9 cellular contexts compared by ENCODE assay signal in genomic region chr15:49438970-49439631, GRCh38. TPM values are rescaled to one million over a fixed set of nuclear protein-coding genes. Genes with fewer than 3 reads are reported as not detected.
DNase-seq lines count a peak whose midpoint lies in the region; ATAC-seq and TF ChIP-seq lines count a peak whose summit lies in the region.
"Had no signal": no experiment of that assay in that cellular context is flagged by ENCODE, and none has a peak within 500 bp of the region (broad histone marks: within the 10 kb centered on the region; RNA-seq: fewer than 3 reads in every experiment).

No MANE protein-coding gene starts in this region.

- H3K9me3 ChIP-seq in BLaER1 treated with 17β-estradiol and CSF1 and Interleukin-3, amounts not matched to agents 10 nM and 100 nM (replicated peaks in 1 of 11): no peaks in the 10 kb centered on the region
- H3K9me3 ChIP-seq in H9 (ENCODE audit: control insufficient read depth, low read depth, low read length): no peaks in the 10 kb centered on the region
- no peaks in the 10 kb centered on the region for H3K9me3 ChIP-seq in OCI-LY7 (ENCODE audit: low read length)

- H3K14ac ChIP-seq in H9 (ENCODE audit: insufficient read depth, low read length): no peak overlapping the region

- no peaks in the 10 kb centered on the region for H3K9me3 Mint-ChIP-seq in H9
- H3K9me3 Mint-ChIP-seq in activated CD4-positive, alpha-beta T cell treated with anti-CD3 and anti-CD28 coated beads, Interleukin-2, amount 10 ng/mL, durations not matched to agents 24 days and 14 days: no peaks in the 10 kb centered on the region

- H3K79me1 ChIP-seq in H9 (ENCODE audit: insufficient read depth, low read depth, low read length, poor library complexity, severe bottlenecking): no peaks in the 10 kb centered on the region

- no peaks in the 10 kb centered on the region for H3K27me3 ChIP-seq in BLaER1 treated with 17β-estradiol and CSF1 and Interleukin-3, amounts not matched to agents 10 nM and 100 nM
- H3K27me3 ChIP-seq in H9 (ENCODE audit: insufficient read depth, low read length): no peaks in the 10 kb centered on the region

- WGBS in H9 (ENCODE audit: extremely low coverage, insufficient read length, low lambda C conversion rate): no CpG with 5 or more reads among the region's 6 CpGs

- H3K23me2 ChIP-seq in H9 (ENCODE audit: insufficient read length, low read depth, low read length, poor library complexity, severe bottlenecking): no peaks in the 10 kb centered on the region

- H2AFZ ChIP-seq in H9 (ENCODE audit: low read length): peak overlapping the region; percentile 51
- H2AFZ ChIP-seq in OCI-LY7 (ENCODE audit: low read length): peak overlapping the region; percentile 43

- peak overlapping the region in 10 of 11 experiments; percentile 5 to 67 (median 20); a peak in 13 of 22 replicates for H3K4me2 ChIP-seq in BLaER1 treated with 17β-estradiol and CSF1 and Interleukin-3, amounts not matched to agents 10 nM and 100 nM
- H3K4me2 ChIP-seq in H9 (ENCODE audit: insufficient read depth, insufficient read length, low read length) (no peak overlapping the region), OCI-LY7 (ENCODE audit: low read length) (peak overlapping the region; percentile 20; the same call in 1 of the 2 replicates)

- no TSS peak for BruUV-seq in OCI-LY7 (replicated peaks; lab: Mats Ljungman, UMichigan)

- H3K9me2 ChIP-seq in OCI-LY7 (ENCODE audit: insufficient read depth, low read length): no peaks in the 10 kb centered on the region

- no peak overlapping the region for H3K56ac ChIP-seq in H9 (ENCODE audit: insufficient read length, low read depth, low read length)

- no peak for TF ChIP-seq CTCF in H9 (conservative IDR thresholded peaks at IDR 0.05)
- TF ChIP-seq CTCF in OCI-LY7 (conservative IDR thresholded peaks at IDR 0.05; ENCODE audit: low read length): no peak

- H3K18ac ChIP-seq in H9 (ENCODE audit: insufficient read length, low read depth, low read length): no peak overlapping the region

- no peak overlapping the region for H3T11ph ChIP-seq in H9 (ENCODE audit: low read length)

- no peak overlapping the region for H4K91ac ChIP-seq in H9 (ENCODE audit: insufficient read length, low read depth, low read length)

- no peak overlapping the region for H3K4me3 ChIP-seq in BLaER1 treated with 17β-estradiol and CSF1 and Interleukin-3, amounts not matched to agents 10 nM and 100 nM
- no peak overlapping the region for H3K4me3 ChIP-seq in OCI-LY7 (ENCODE audit: low read depth, low read length, poor library complexity, severe bottlenecking)

- no peak overlapping the region for H3K4ac ChIP-seq in H9 (ENCODE audit: low read depth, low read length)

- peak overlapping the region in 1 of 11 experiments; percentile 31; a peak in 1 of 22 replicates for H3K9ac ChIP-seq in BLaER1 treated with 17β-estradiol and CSF1 and Interleukin-3, amounts not matched to agents 10 nM and 100 nM
- H3K9ac ChIP-seq in H9 (ENCODE audit: extremely low read depth, insufficient read length, low read length): no peak overlapping the region

- H2BK12ac ChIP-seq in H9 (ENCODE audit: insufficient read length, low read depth, low read length): no peak overlapping the region

- H3K27me3 Mint-ChIP-seq in H9 (ENCODE audit: low read depth): no peaks in the 10 kb centered on the region
- H3K27me3 Mint-ChIP-seq in activated CD4-positive, alpha-beta T cell treated with anti-CD3 and anti-CD28 coated beads, Interleukin-2, amount 10 ng/mL, durations not matched to agents 24 days and 14 days: peaks cover 16% of the 10 kb centered on the region

- DNase-seq in H9: no peak
- DNase-seq in OCI-LY7 (ENCODE audit: low spot score): peak; percentile 20
- no peak for DNase-seq in left lobe of liver (ENCODE audit: low spot score)
- DNase-seq in hepatic stellate cell (ENCODE audit: low spot score): no peak
- no peak for DNase-seq in activated CD4-positive, alpha-beta T cell treated with anti-CD3 and anti-CD28 coated beads, Interleukin-2, amount 10 ng/mL, durations not matched to agents 24 days and 14 days
- no peak for DNase-seq in NCI-H1105 treated with DMSO at 0.1 percent for 48 hours (lab: John Stamatoyannopoulos, UW)
- DNase-seq in NCI-H2171 treated with DMSO at 0.1 percent for 48 hours (lab: John Stamatoyannopoulos, UW): no peak
- DNase-seq: activated naive CD4-positive, alpha-beta T cell treated with anti-CD3 and anti-CD28 coated beads, Interleukin-2, amount 50 U/mL, for 16 hours had no signal

- peak overlapping the region in 1 of 3 experiments; percentile 42; a peak in 2 of 7 replicates for H3K27ac Mint-ChIP-seq in H9
- H3K27ac Mint-ChIP-seq in activated CD4-positive, alpha-beta T cell treated with anti-CD3 and anti-CD28 coated beads, Interleukin-2, amount 10 ng/mL, durations not matched to agents 24 days and 14 days: no peak overlapping the region

- no peak overlapping the region for H2BK15ac ChIP-seq in H9 (ENCODE audit: low read depth, low read length)

- H4K8ac ChIP-seq in H9 (replicated peaks; ENCODE audit: insufficient read length, low read depth, low read length): no peak overlapping the region

- H3K23ac ChIP-seq in H9 (ENCODE audit: insufficient read length, low read depth, low read length): no peak overlapping the region

- H3K79me2 ChIP-seq in H9 (ENCODE audit: insufficient read depth, low read length) (no peaks in the 10 kb centered on the region), OCI-LY7 (ENCODE audit: insufficient read depth, low read depth, low read length) (no peaks in the 10 kb centered on the region)

- H4K5ac ChIP-seq in H9 (ENCODE audit: insufficient read length, low read depth, low read length): no peak overlapping the region

- H3K4me3 Mint-ChIP-seq in H9: no peak overlapping the region
- no peak overlapping the region for H3K4me3 Mint-ChIP-seq in activated CD4-positive, alpha-beta T cell treated with anti-CD3 and anti-CD28 coated beads, Interleukin-2, amount 10 ng/mL, durations not matched to agents 24 days and 14 days

- POLR2A ChIA-PET in OCI-LY7 (lab: Charles Lee): no interaction called here

- H2AK5ac ChIP-seq in H9 (ENCODE audit: insufficient read length, low read length): no peak overlapping the region

- no peak overlapping the region for H2BK120ac ChIP-seq in H9 (ENCODE audit: low read depth, low read length, poor library complexity, severe bottlenecking)

- H2BK5ac ChIP-seq in H9 (ENCODE audit: insufficient read length, low read length): no peak overlapping the region

- peak overlapping the region in 5 of 11 experiments; percentile 19 to 66 (median 42); a peak in 6 of 22 replicates for H3K27ac ChIP-seq in BLaER1 treated with 17β-estradiol and CSF1 and Interleukin-3, amounts not matched to agents 10 nM and 100 nM
- H3K27ac ChIP-seq in H9 (ENCODE audit: insufficient read length, low read depth, low read length) (no peak overlapping the region), OCI-LY7 (ENCODE audit: low read depth, low read length, poor library complexity, severe bottlenecking) (no peak overlapping the region)

- H2BK20ac ChIP-seq in H9 (ENCODE audit: low read depth, low read length, poor library complexity, severe bottlenecking): no peak overlapping the region

- no peaks in the 10 kb centered on the region for H3K36me3 ChIP-seq in BLaER1 treated with 17β-estradiol and CSF1 and Interleukin-3, amounts not matched to agents 10 nM and 100 nM
- H3K36me3 ChIP-seq in OCI-LY7 (ENCODE audit: insufficient read depth, low read length): no peaks in the 10 kb centered on the region

- H4K20me1 ChIP-seq in BLaER1 treated with 17β-estradiol and CSF1 and Interleukin-3, amounts not matched to agents 10 nM and 100 nM: no peaks in the 10 kb centered on the region
- H4K20me1 ChIP-seq in H9 (ENCODE audit: control insufficient read depth, insufficient read depth, insufficient read length) (no peaks in the 10 kb centered on the region), OCI-LY7 (ENCODE audit: insufficient read depth, low read length) (no peaks in the 10 kb centered on the region)

- peaks cover 0 to 30% (median 8%) of the 10 kb centered on the region in 10 experiments; a peak in 12 of 20 replicates for H3K4me1 ChIP-seq in BLaER1 treated with 17β-estradiol and CSF1 and Interleukin-3, amounts not matched to agents 10 nM and 100 nM
- no peaks in the 10 kb centered on the region; the same call in 1 of the 2 replicates for H3K4me1 ChIP-seq in H9 (ENCODE audit: insufficient read depth, low read length)
- H3K4me1 ChIP-seq in OCI-LY7 (ENCODE audit: insufficient read depth, low read length, poor library complexity, severe bottlenecking): no peaks in the 10 kb centered on the region

- ATAC-seq in left lobe of liver: peak; percentile 14

- intact Hi-C loops in OCI-LY7 (cut with micrococcal nuclease; ENCODE audit: unreplicated experiment): no loop called here
- intact Hi-C loops in activated CD4-positive, alpha-beta T cell treated with anti-CD3 and anti-CD28 coated beads, Interleukin-2, amount 10 ng/mL, durations not matched to agents 24 days and 14 days (cut with micrococcal nuclease): no loop called here

- no peaks in the 10 kb centered on the region for H3K36me3 Mint-ChIP-seq in H9 (ENCODE audit: insufficient read depth in 1 of 3, low read depth in 3 of 3)
- peaks cover 2% of the 10 kb centered on the region for H3K36me3 Mint-ChIP-seq in activated CD4-positive, alpha-beta T cell treated with anti-CD3 and anti-CD28 coated beads, Interleukin-2, amount 10 ng/mL, durations not matched to agents 24 days and 14 days (ENCODE audit: low read depth)

- CTCF ChIA-PET in OCI-LY7 (lab: Charles Lee; ENCODE audit: unreplicated experiment): no interaction called here

- H3K4me1 Mint-ChIP-seq in H9: peaks cover 11 to 13% of the 10 kb centered on the region in 2 experiments
- H3K4me1 Mint-ChIP-seq in activated CD4-positive, alpha-beta T cell treated with anti-CD3 and anti-CD28 coated beads, Interleukin-2, amount 10 ng/mL, durations not matched to agents 24 days and 14 days: peaks cover 4% of the 10 kb centered on the region

RNA-seq across cellular contexts. Expression of gene FGF7, which starts 16.1 kb away (rescaled TPM):
- total RNA-seq in H9 (2021) (not detected in 2 replicates), OCI-LY7 (2022) (not detected in 2 replicates), left lobe of liver (0.30 TPM)
- not detected in 2 replicates for total RNA-seq in OCI-LY7 (2014; rRNA removed; shearing (Covaris generic))
- not detected in 2 replicates for total RNA-seq in activated CD4-positive, alpha-beta T cell treated with anti-CD3 and anti-CD28 coated beads, Interleukin-2, amount 10 ng/mL, durations not matched to agents 24 days and 14 days
